30 cellular contexts compared by ENCODE assay signal in genomic region chr10:122241836-122242235, GRCh38. TPM values are rescaled to one million over a fixed set of nuclear protein-coding genes. Genes with fewer than 3 reads are reported as not detected.
"Had no signal": no experiment of that assay in that cellular context is flagged by ENCODE, and none has a peak within 500 bp of the region (broad histone marks: within the 10 kb centered on the region; RNA-seq: fewer than 3 reads in every experiment).

No MANE protein-coding gene starts in this region.

- H3K27ac Mint-ChIP-seq: naive thymus-derived CD4-positive, alpha-beta T cell; natural killer cell; nephron; stimulated activated memory B cell treated with anti-CD40 and anti-IgM and Interleukin-4, amounts not matched to agents 10 μg/mL and 1 μg/mL and 100 μg/mL, for 72 hours; stimulated activated naive CD8-positive, alpha-beta T cell treated with anti-CD3 and anti-CD28 coated beads, Interleukin-15, amount 100 ng/mL, for 72 hours had no signal

- H3K4me1 ChIP-seq: parathyroid adenoma, prostate gland, right lobe of liver, testis, tibial artery, transverse colon, upper lobe of left lung had no signal

- H2AFZ ChIP-seq: parathyroid adenoma had no signal

- H3K27me3 ChIP-seq: ovary, right lobe of liver, suprapubic skin, testis, tibial artery, transverse colon, upper lobe of left lung, vagina had no signal

- H3K4me3 ChIP-seq: ovary, prostate gland, right lobe of liver, skin epidermis, smooth muscle cell, suprapubic skin, testis, tibial artery, transverse colon, upper lobe of left lung, vagina had no signal

- H3K27ac ChIP-seq: ovary, parathyroid adenoma, prostate gland, right lobe of liver, skin epidermis, suprapubic skin, testis, tibial artery, transverse colon, upper lobe of left lung, vagina had no signal

- H3K79me2 ChIP-seq: parathyroid adenoma had no signal

- H3K36me3 ChIP-seq: ovary, prostate gland had no signal

- H3K4me2 ChIP-seq: smooth muscle cell had no signal

- H3K27me3 Mint-ChIP-seq: stimulated activated memory B cell treated with anti-CD40 and anti-IgM and Interleukin-4, amounts not matched to agents 10 μg/mL and 1 μg/mL and 100 μg/mL, for 72 hours had no signal

- H3K9me3 Mint-ChIP-seq: naive thymus-derived CD4-positive, alpha-beta T cell; natural killer cell; nephron; stimulated activated memory B cell treated with anti-CD40 and anti-IgM and Interleukin-4, amounts not matched to agents 10 μg/mL and 1 μg/mL and 100 μg/mL, for 72 hours; stimulated activated naive CD8-positive, alpha-beta T cell treated with anti-CD3 and anti-CD28 coated beads, Interleukin-15, amount 100 ng/mL, for 72 hours had no signal

- H3K9ac ChIP-seq: parathyroid adenoma had no signal

- H3K36me3 Mint-ChIP-seq: naive thymus-derived CD4-positive, alpha-beta T cell; natural killer cell; stimulated activated memory B cell treated with anti-CD40 and anti-IgM and Interleukin-4, amounts not matched to agents 10 μg/mL and 1 μg/mL and 100 μg/mL, for 72 hours had no signal

- DNase-seq: naive thymus-derived CD4-positive, alpha-beta T cell; natural killer cell; occipital lobe; ovary; retina; right cardiac atrium; right lobe of liver; stimulated activated CD4-positive, alpha-beta T cell treated with anti-CD3 and anti-CD28 coated beads, Interleukin-15, amount 100 ng/mL, for 24 hours; stimulated activated CD4-positive, alpha-beta T cell treated with anti-CD3 and anti-CD28 coated beads, Interleukin-2, amount 100 ng/mL, for 24 hours; stimulated activated CD4-positive, alpha-beta T cell treated with anti-CD3 and anti-CD28 coated beads, Interleukin-2, amount 100 ng/mL, for 48 hours; stimulated activated CD4-positive, alpha-beta T cell treated with anti-CD3 and anti-CD28 coated beads, Interleukin-4, amount 100 ng/mL, for 24 hours; stimulated activated naive CD4-positive, alpha-beta T cell; stimulated activated naive CD8-positive, alpha-beta T cell treated with anti-CD3 and anti-CD28 coated beads, Interleukin-15, amount 100 ng/mL, for 72 hours; stimulated activated naive CD8-positive, alpha-beta T cell treated with anti-CD3 and anti-CD28 coated beads, Interleukin-15, Interleukin-2, amounts not matched to agents 100 U/mL and 50 U/mL, for 24 hours; substantia nigra; testis; transverse colon; upper lobe of left lung had no signal

- H3K4me3 Mint-ChIP-seq: naive thymus-derived CD4-positive, alpha-beta T cell; natural killer cell; nephron; stimulated activated memory B cell treated with anti-CD40 and anti-IgM and Interleukin-4, amounts not matched to agents 10 μg/mL and 1 μg/mL and 100 μg/mL, for 72 hours; stimulated activated naive CD8-positive, alpha-beta T cell treated with anti-CD3 and anti-CD28 coated beads, Interleukin-15, amount 100 ng/mL, for 72 hours had no signal

- H3K4me1 Mint-ChIP-seq: naive thymus-derived CD4-positive, alpha-beta T cell; natural killer cell; stimulated activated memory B cell treated with anti-CD40 and anti-IgM and Interleukin-4, amounts not matched to agents 10 μg/mL and 1 μg/mL and 100 μg/mL, for 72 hours; stimulated activated naive CD8-positive, alpha-beta T cell treated with anti-CD3 and anti-CD28 coated beads, Interleukin-15, amount 100 ng/mL, for 72 hours had no signal

- ATAC-seq: naive thymus-derived CD4-positive, alpha-beta T cell; natural killer cell; right cardiac atrium; right lobe of liver; stimulated activated memory B cell treated with anti-CD40 and anti-IgM and Interleukin-4, amounts not matched to agents 10 μg/mL and 1 μg/mL and 100 μg/mL, for 72 hours; stimulated activated naive CD8-positive, alpha-beta T cell treated with anti-CD3 and anti-CD28 coated beads, Interleukin-15, amount 100 ng/mL, for 72 hours; stimulated activated naive CD8-positive, alpha-beta T cell treated with anti-CD3 and anti-CD28 coated beads, Interleukin-15, Interleukin-2, amounts not matched to agents 100 U/mL and 50 U/mL, for 24 hours had no signal

- H3K9me3 ChIP-seq: ovary, prostate gland, right lobe of liver, suprapubic skin, testis, tibial artery, transverse colon, upper lobe of left lung, vagina had no signal

RNA-seq across cellular contexts. Expression of gene BTBD16, which starts 29.3 kb away (rescaled TPM):
- total RNA-seq: naive thymus-derived CD4-positive, alpha-beta T cell; natural killer cell; occipital lobe; osteoblast; pulmonary artery endothelial cell; smooth muscle cell; transverse colon; vagina had no signal
- polyA plus RNA-seq: naive thymus-derived CD4-positive, alpha-beta T cell; neural cell; ovary; right cardiac atrium; smooth muscle cell had no signal
